Comparison of ENCODE assay signal across 21 cellular contexts in the genomic region with DNA sequence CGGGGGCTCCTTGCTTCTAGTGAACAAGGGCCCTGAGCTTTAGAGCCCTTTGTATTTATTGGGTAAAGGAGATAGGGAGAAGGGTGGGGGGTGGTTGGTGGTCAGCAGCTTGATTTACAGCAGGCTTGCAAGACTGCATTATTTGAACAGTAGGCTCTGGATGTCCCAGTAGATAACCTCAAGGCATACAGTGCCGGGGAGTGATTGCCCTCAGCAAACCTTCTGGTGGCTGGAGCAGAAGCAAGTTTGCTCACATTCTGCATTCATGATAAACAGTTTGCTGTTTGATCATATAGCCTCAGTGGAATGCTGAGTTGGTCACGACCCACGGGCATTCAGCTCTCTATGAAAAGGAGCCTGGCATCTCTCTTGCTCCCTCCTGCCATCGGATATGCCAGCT. TPM values are rescaled to one million over a fixed set of nuclear protein-coding genes. Genes with fewer than 3 reads are reported as not detected.
DNase-seq lines count a peak whose midpoint lies in the region; ATAC-seq, FAIRE-seq and TF ChIP-seq lines count a peak whose summit lies in the region.
"Had no signal": no experiment of that assay in that cellular context is flagged by ENCODE, and none has a peak within 500 bp of the region (broad histone marks: within the 10 kb centered on the region; RNA-seq: fewer than 3 reads in every experiment).

No MANE protein-coding gene starts in this region.

- H3K9me3 ChIP-seq in astrocyte (ENCODE audit: insufficient read depth, low read depth, low read length): no peaks in the 10 kb centered on the region
- peaks cover 0 to 4% of the 10 kb centered on the region in 2 experiments; a peak in 1 of 4 replicates for H3K9me3 ChIP-seq in H1 (ENCODE audit: insufficient read depth in 2 of 2, low read depth in 1 of 2, low read length in 1 of 2)
- peaks cover 3% of the 10 kb centered on the region for H3K9me3 ChIP-seq in trophoblast cell (ENCODE audit: insufficient read depth, low read depth, low read length)
- H3K9me3 ChIP-seq in gastrocnemius medialis: no peaks in the 10 kb centered on the region

- H4K5ac ChIP-seq in H1 (ENCODE audit: insufficient read length, low read depth, low read length): no peak overlapping the region

- H3K9me3 Mint-ChIP-seq in astrocyte (ENCODE audit: unreplicated experiment): peaks cover 4% of the 10 kb centered on the region
- H3K9me3 Mint-ChIP-seq: CD8-positive, alpha-beta T cell had no signal

- H2BK5ac ChIP-seq in H1 (ENCODE audit: low read depth, low read length): no peak overlapping the region
- no peak overlapping the region for H2BK5ac ChIP-seq in trophoblast cell (ENCODE audit: low read depth, low read length, poor library complexity)

- H3K23me2 ChIP-seq in H1 (ENCODE audit: low read depth, low read length): no peaks in the 10 kb centered on the region

- no peak overlapping the region for H4K12ac ChIP-seq in trophoblast cell (ENCODE audit: low read depth, low read length)

- no peak for TF ChIP-seq RAD21 in H1 (IDR thresholded peaks at IDR 0.05 in 1 of 2, conservative IDR thresholded peaks at IDR 0.05 in 1 of 2; ENCODE audit: low read depth in 2 of 2, low read length in 2 of 2)

- CTCF ChIA-PET in H1 (lab: Charles Lee; ENCODE audit: partially characterized antibody): interaction anchor here (0.6 to 2.9 kb wide), 9 partner anchors 10 to 226 kb away, joined by 3 to 13 read pairs (median 4); no protein-coding TSS in a partner anchor

- H4K20me1 ChIP-seq in astrocyte (ENCODE audit: insufficient read depth, low read length): no peaks in the 10 kb centered on the region
- H4K20me1 ChIP-seq in H1 (replicated peaks in 1 of 2; ENCODE audit: control insufficient read depth in 1 of 2, insufficient read depth in 2 of 2, low read length in 2 of 2): no peaks in the 10 kb centered on the region
- H4K20me1 ChIP-seq: BLaER1 had no signal

- H3K18ac ChIP-seq in H1 (ENCODE audit: extremely low read depth, low read length): no peak overlapping the region
- no peak overlapping the region for H3K18ac ChIP-seq in trophoblast cell (ENCODE audit: low read length)

- in situ Hi-C loops in gastrocnemius medialis (cut with MboI; ENCODE audit: low sequenced_read_pairs in 4 of 4): no loop called here

- H3K27ac ChIP-seq in astrocyte (ENCODE audit: low read depth, low read length) (no peak overlapping the region), H1 (ENCODE audit: low read depth, low read length) (no peak overlapping the region), trophoblast cell (ENCODE audit: low read depth, low read length) (no peak overlapping the region), gastrocnemius medialis (peak overlapping the region; percentile 3 to 77 (median 62))
- H3K27ac ChIP-seq: BLaER1, C4-2B had no signal

- no peak overlapping the region for H2AFZ ChIP-seq in astrocyte (ENCODE audit: low read depth, low read length)
- 0 out of 2 replicates have a peak overlapping the region, but pooled peaks have one; percentile 21 for H2AFZ ChIP-seq in H1 (ENCODE audit: low read length)
- H2AFZ ChIP-seq in trophoblast cell (ENCODE audit: insufficient read depth, low read length, poor library complexity): no peak overlapping the region

- FAIRE-seq in astrocyte (lab: Jason Lieb, UNC): no peak
- FAIRE-seq in H1 (lab: Jason Lieb, UNC): no peak
- FAIRE-seq: GM12878 had no signal

- H2BK120ac ChIP-seq in H1 (replicated peaks; ENCODE audit: low read depth, low read length): no peak overlapping the region
- H2BK120ac ChIP-seq in trophoblast cell (ENCODE audit: insufficient read depth, low read length, poor library complexity): peak overlapping the region; percentile 26

- no peak overlapping the region for H3K9ac ChIP-seq in astrocyte (ENCODE audit: low read length)
- no peak overlapping the region for H3K9ac ChIP-seq in H1 (replicated peaks in 1 of 4; ENCODE audit: extremely low read depth in 1 of 4, low read depth in 3 of 4, low read length in 3 of 4)
- H3K9ac ChIP-seq in trophoblast cell (ENCODE audit: low read length): no peak overlapping the region
- H3K9ac ChIP-seq: BLaER1 had no signal

- H2AK5ac ChIP-seq in H1 (ENCODE audit: low read depth, low read length) (no peak overlapping the region), trophoblast cell (ENCODE audit: low read length) (no peak overlapping the region)

- H3K79me2 ChIP-seq in astrocyte (ENCODE audit: insufficient read depth, low read length) (no peaks in the 10 kb centered on the region), H1 (ENCODE audit: control insufficient read depth in 1 of 2, insufficient read depth in 2 of 2, low read length in 2 of 2) (no peaks in the 10 kb centered on the region), trophoblast cell (ENCODE audit: control insufficient read depth, insufficient read depth, low read length, poor library complexity) (no peaks in the 10 kb centered on the region)

- no peak overlapping the region for H3K4me3 Mint-ChIP-seq in astrocyte (ENCODE audit: unreplicated experiment)
- H3K4me3 Mint-ChIP-seq: B cell; CD4-positive, CD25-positive, alpha-beta regulatory T cell; CD8-positive, alpha-beta T cell; H9 had no signal

- H2BK20ac ChIP-seq in H1 (ENCODE audit: low read length): no peak overlapping the region

- H3K4me3 ChIP-seq in astrocyte (ENCODE audit: insufficient read depth, low read depth, low read length) (no peak overlapping the region), H1 (ENCODE audit: extremely low read depth in 1 of 4, insufficient read depth in 2 of 4, low read depth in 3 of 4, low read length in 4 of 4) (no peak overlapping the region), trophoblast cell (ENCODE audit: low read depth, low read length) (no peak overlapping the region), gastrocnemius medialis (no peak overlapping the region)
- H3K4me3 ChIP-seq: BLaER1, GM12878 had no signal

- H3K27me3 Mint-ChIP-seq in astrocyte (ENCODE audit: low read depth, unreplicated experiment): peaks cover 8% of the 10 kb centered on the region

- TF ChIP-seq CTCF in astrocyte (IDR thresholded peaks at IDR 0.05; ENCODE audit: insufficient read depth, low read depth, low read length): no peak
- TF ChIP-seq CTCF in H1 (IDR thresholded peaks at IDR 0.05; ENCODE audit: control extremely low read depth in 1 of 3, insufficient read depth in 1 of 3, low read depth in 1 of 3, low read length in 3 of 3): no peak
- no peak for TF ChIP-seq CTCF in gastrocnemius medialis (IDR thresholded peaks at IDR 0.05 in 4 of 5, conservative IDR thresholded peaks at IDR 0.05 in 1 of 5)

- intact Hi-C loops in gastrocnemius medialis (cut with DNase I; ENCODE audit: low total_unique reads): no loop called here

- no peaks in the 10 kb centered on the region for H3K36me3 Mint-ChIP-seq in astrocyte (ENCODE audit: low read depth, unreplicated experiment)
- H3K36me3 Mint-ChIP-seq: CD4-positive, CD25-positive, alpha-beta regulatory T cell; CD8-positive, alpha-beta T cell had no signal

- POLR2A ChIA-PET in H1 (lab: Charles Lee; ENCODE audit: partially characterized antibody): interaction anchor here (0.6 to 4.7 kb wide), 7 partner anchors 10 to 357 kb away, joined by 3 to 26 read pairs (median 3); partner anchors contain the start of genes ERP29, MAPKAPK5 and TMEM116

- H3K4me2 ChIP-seq in astrocyte (ENCODE audit: low read length): no peak overlapping the region
- H3K4me2 ChIP-seq in H1 (ENCODE audit: insufficient read depth in 1 of 2, low read depth in 2 of 2, low read length in 2 of 2): no peak overlapping the region
- no peak overlapping the region for H3K4me2 ChIP-seq in trophoblast cell (ENCODE audit: low read length)
- H3K4me2 ChIP-seq: BLaER1 had no signal

- no peak overlapping the region for H4K8ac ChIP-seq in H1 (ENCODE audit: extremely low read depth, insufficient read depth, low read length)
- H4K8ac ChIP-seq in trophoblast cell (ENCODE audit: low read depth, low read length): no peak overlapping the region

- H3K4me1 Mint-ChIP-seq in astrocyte (ENCODE audit: low read depth, unreplicated experiment): peaks cover under 1% of the 10 kb centered on the region
- H3K4me1 Mint-ChIP-seq: B cell had no signal

- no peak overlapping the region for H2BK15ac ChIP-seq in H1 (ENCODE audit: low read length)

- no peak overlapping the region for H3K14ac ChIP-seq in H1 (ENCODE audit: insufficient read length)
- H3K14ac ChIP-seq in trophoblast cell (ENCODE audit: low read length): no peak overlapping the region

- no peak overlapping the region for H3K56ac ChIP-seq in H1 (replicated peaks; ENCODE audit: insufficient read length, low read depth, low read length)

- no peak overlapping the region for H2BK12ac ChIP-seq in H1 (ENCODE audit: low read depth, low read length)
- H2BK12ac ChIP-seq in trophoblast cell (ENCODE audit: low read length): no peak overlapping the region

- H4K91ac ChIP-seq in H1 (replicated peaks; ENCODE audit: insufficient read length, low read length): no peak overlapping the region
- H4K91ac ChIP-seq in trophoblast cell (ENCODE audit: low read depth, low read length): peak overlapping the region; percentile 64

- H3K27me3 ChIP-seq in astrocyte (ENCODE audit: insufficient read depth, low read length): peaks cover 23% of the 10 kb centered on the region
- H3K27me3 ChIP-seq in H1 (replicated peaks in 1 of 4; ENCODE audit: control insufficient read depth in 3 of 4, extremely low read depth in 1 of 4, insufficient read depth in 3 of 4, low read length in 3 of 4): no peaks in the 10 kb centered on the region
- no peaks in the 10 kb centered on the region for H3K27me3 ChIP-seq in trophoblast cell (ENCODE audit: insufficient read depth, low read length)
- H3K27me3 ChIP-seq in gastrocnemius medialis: no peaks in the 10 kb centered on the region
- H3K27me3 ChIP-seq: BLaER1 had no signal

- TF ChIP-seq POLR2A in H1 (IDR thresholded peaks at IDR 0.05; ENCODE audit: control extremely low read depth in 1 of 2, low read depth in 2 of 2, low read length in 2 of 2) (no peak), gastrocnemius medialis (IDR thresholded peaks at IDR 0.05) (no peak)

- no peaks in the 10 kb centered on the region for H3K4me1 ChIP-seq in astrocyte (ENCODE audit: insufficient read depth, low read length)
- peaks cover 0 to 3% (median 0%) of the 10 kb centered on the region in 4 experiments; a peak in 1 of 7 replicates for H3K4me1 ChIP-seq in H1 (replicated peaks in 1 of 4; ENCODE audit: control insufficient read depth in 3 of 4, insufficient read depth in 4 of 4, low read length in 3 of 4)
- H3K4me1 ChIP-seq in trophoblast cell (ENCODE audit: control insufficient read depth in 1 of 2, insufficient read depth in 2 of 2, low read length in 2 of 2): peaks cover 4 to 5% of the 10 kb centered on the region in 2 experiments
- H3K4me1 ChIP-seq in gastrocnemius medialis: peaks cover 8 to 13% of the 10 kb centered on the region in 2 donors

- H3K4ac ChIP-seq in H1 (replicated peaks; ENCODE audit: insufficient read length, low read depth, low read length) (no peak overlapping the region), trophoblast cell (ENCODE audit: low read depth, low read length) (no peak overlapping the region)

- H3K36me3 ChIP-seq in astrocyte (ENCODE audit: insufficient read depth, low read length): no peaks in the 10 kb centered on the region
- H3K36me3 ChIP-seq in H1 (ENCODE audit: control insufficient read depth in 2 of 4, insufficient read depth in 4 of 4, low read length in 3 of 4): no peaks in the 10 kb centered on the region
- no peaks in the 10 kb centered on the region for H3K36me3 ChIP-seq in trophoblast cell (ENCODE audit: control insufficient read depth in 1 of 2, insufficient read depth in 2 of 2, low read length in 2 of 2)
- no peaks in the 10 kb centered on the region for H3K36me3 ChIP-seq in gastrocnemius medialis
- H3K36me3 ChIP-seq: BLaER1 had no signal

- no peak for ATAC-seq in gastrocnemius medialis
- ATAC-seq in GM19328 (IDR thresholded peaks at IDR 0.05; ENCODE audit: unreplicated experiment): no peak
- ATAC-seq: CD8-positive, alpha-beta T cell; GM12878; HCT116 had no signal

- peak overlapping the region; percentile 10 for H3K27ac Mint-ChIP-seq in astrocyte (ENCODE audit: unreplicated experiment)
- H3K27ac Mint-ChIP-seq: B cell; CD4-positive, CD25-positive, alpha-beta regulatory T cell; CD8-positive, alpha-beta T cell had no signal

- H3K23ac ChIP-seq in H1 (ENCODE audit: insufficient read length) (no peak overlapping the region), trophoblast cell (ENCODE audit: low read length) (no peak overlapping the region)

- no peak for TF ChIP-seq EP300 in H1 (IDR thresholded peaks at IDR 0.05; ENCODE audit: borderline replicate concordance in 1 of 2, low read depth in 2 of 2, low read length in 2 of 2)

- 97% methylated on average over 5 of the region's 5 CpGs; no CpG with 5 or more reads in 1 of the 2 experiments for WGBS in H1 (ENCODE audit: extremely low coverage in 1 of 2, insufficient coverage in 1 of 2, insufficient read length in 1 of 2, insufficient replicate concordance in 2 of 2, low coverage in 1 of 2, low lambda C conversion rate in 2 of 2, missing lambda C conversion rate in 1 of 2), 2 experiments
- no CpG with 5 or more reads among the region's 5 CpGs for WGBS in trophoblast cell (ENCODE audit: extremely low coverage, insufficient coverage, insufficient read length)

- no peaks in the 10 kb centered on the region for H3K79me1 ChIP-seq in H1 (ENCODE audit: low read depth, low read length)
- H3K79me1 ChIP-seq in trophoblast cell (ENCODE audit: low read length): peaks cover 17% of the 10 kb centered on the region

- DNase-seq in astrocyte (ENCODE audit: low read depth) (no peak), H1 (ENCODE audit: low read depth in 1 of 2, low spot score in 2 of 2) (no peak), trophoblast cell (peak; percentile 34 to 78), gastrocnemius medialis (no peak), DMS 273 treated with DMSO at 0.1 percent for 48 hours (lab: John Stamatoyannopoulos, UW) (no peak), D341Med (ENCODE audit: low spot score) (no peak), AG20443 (ENCODE audit: low spot score) (no peak)
- DNase-seq: CD4-positive, CD25-positive, alpha-beta regulatory T cell; CD8-positive, alpha-beta T cell; DMS153; DND-41; GDM1; GOT3; H9 had no signal

RNA-seq across cellular contexts. Expression of gene MAPKAPK5, which starts 16.5 kb away (rescaled TPM):
- total RNA-seq in astrocyte (39.4 and 42.6 TPM in 2 replicates), gastrocnemius medialis (10 to 100 TPM; 32.3 to 57.8 (median 48.0) TPM)
- 90.8 and 91.5 TPM in 2 replicates for total RNA-seq in H1 (2021; fragmentation: NEBNext Ultra II Directional; extraction: Animal tissue kit (Norgen Biotek cat#: 25700))
- 33.8 and 40.0 TPM in 2 replicates for polyA plus RNA-seq in H1 (2011; rRNA removed)
- polyA plus RNA-seq in H1 (2011; cell fraction: cytosol; rRNA removed): 61.6 TPM
- 71.2 TPM for polyA plus RNA-seq in H1 (2011; cell fraction: nucleus; rRNA removed)
- polyA plus RNA-seq in H1 (2012, experiment 1 of 2): 58.3 to 69.9 TPM (median 62.5 TPM) in 4 replicates
- polyA plus RNA-seq in H1 (2012, experiment 2 of 2): 20.3 TPM
- 34.8 TPM for polyA plus RNA-seq in H1 (2013, experiment 1 of 2)
- polyA plus RNA-seq in H1 (2013, experiment 2 of 2): 34.6 TPM
- 87.2 and 98.8 TPM in 2 replicates for polyA minus RNA-seq in H1 (2011; rRNA and poly(A)+ RNA removed)
- polyA minus RNA-seq in H1 (2011; cell fraction: cytosol; rRNA and poly(A)+ RNA removed): 31.6 TPM
- polyA minus RNA-seq in H1 (2011; cell fraction: nucleus; rRNA and poly(A)+ RNA removed): 96.5 TPM
- 23.3 and 23.4 TPM in 2 replicates for polyA plus RNA-seq in trophoblast cell (2013)

RNA-seq across cellular contexts. Expression of gene ALDH2, which starts 58.8 kb away (rescaled TPM):
- total RNA-seq in astrocyte (79.2 and 82.0 TPM in 2 replicates), gastrocnemius medialis (100 to 1,000 TPM in 1 of 4 donors, 10 to 100 TPM in 3; 70.9 to 156 (median 89.9) TPM)
- total RNA-seq in H1 (2021; fragmentation: NEBNext Ultra II Directional; extraction: Animal tissue kit (Norgen Biotek cat#: 25700)): 40.4 and 43.8 TPM in 2 replicates
- 25.4 and 31.3 TPM in 2 replicates for polyA plus RNA-seq in H1 (2011; rRNA removed)
- 37.7 TPM for polyA plus RNA-seq in H1 (2011; cell fraction: cytosol; rRNA removed)
- polyA plus RNA-seq in H1 (2011; cell fraction: nucleus; rRNA removed): 41.1 TPM
- polyA plus RNA-seq in H1 (2012, experiment 1 of 2): 46.3 to 57.1 TPM (median 49.9 TPM) in 4 replicates
- polyA plus RNA-seq in H1 (2012, experiment 2 of 2): 26.2 TPM
- 11.5 TPM for polyA plus RNA-seq in H1 (2013, experiment 1 of 2)
- polyA plus RNA-seq in H1 (2013, experiment 2 of 2): 11.0 TPM
- 25.8 and 36.1 TPM in 2 replicates for polyA minus RNA-seq in H1 (2011; rRNA and poly(A)+ RNA removed)
- 28.1 TPM for polyA minus RNA-seq in H1 (2011; cell fraction: cytosol; rRNA and poly(A)+ RNA removed)
- 13.7 TPM for polyA minus RNA-seq in H1 (2011; cell fraction: nucleus; rRNA and poly(A)+ RNA removed)
- polyA plus RNA-seq in trophoblast cell (2013): 31.9 and 35.0 TPM in 2 replicates
- total RNA-seq: A172 had no signal

Comparison
In these comparisons a context has a peak if more than half of its experiments do, and no peak if none do; other contexts are left out.
1. DNase-seq: peak in trophoblast cell (2 of 2); none in astrocyte (single experiment), H1 (0 of 2), gastrocnemius medialis (0 of 2), DMS 273 treated with DMSO at 0.1 percent for 48 hours (single experiment), D341Med (single experiment) and AG20443 (single experiment).
2. H3K27ac ChIP-seq: peak in gastrocnemius medialis (4 of 4); none in astrocyte (single experiment), H1 (single experiment) and trophoblast cell (single experiment).